11 cellular contexts compared by ENCODE assay signal in the genomic region with DNA sequence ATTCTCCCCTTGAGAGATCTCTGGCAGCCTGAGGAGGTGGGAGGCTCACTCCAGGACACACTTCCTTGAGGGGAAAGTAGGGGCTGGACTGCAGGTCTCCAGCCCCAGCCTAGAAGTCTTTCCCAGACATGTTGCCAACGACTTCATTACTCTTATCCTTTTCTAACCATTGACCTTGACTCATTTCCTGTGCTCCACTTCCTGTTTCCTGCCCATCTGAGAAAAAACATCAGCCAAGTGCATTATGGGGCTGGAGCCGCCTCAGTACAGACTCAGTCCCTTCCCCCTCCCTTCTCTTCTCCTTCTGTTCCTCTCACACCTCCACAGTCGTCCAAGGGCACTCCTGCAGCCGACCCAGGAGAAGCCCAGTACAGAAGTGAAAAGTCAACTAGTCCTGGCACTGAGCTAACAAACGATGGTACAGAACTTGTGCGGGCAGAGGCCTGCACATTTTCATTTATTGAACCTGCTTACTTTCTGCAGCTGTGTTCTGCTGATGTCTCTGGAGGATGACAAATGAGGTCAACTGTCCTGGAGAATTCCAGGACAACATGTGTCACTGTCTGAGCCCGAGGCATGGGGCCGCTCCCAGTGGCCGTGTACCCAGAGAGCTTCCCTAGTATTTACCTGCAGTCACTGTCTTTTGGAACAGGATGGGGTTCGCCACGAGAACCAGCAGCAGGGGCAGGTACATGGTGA. TPM values are rescaled to one million over a fixed set of nuclear protein-coding genes. Genes with fewer than 3 reads are reported as not detected.
A peak's percentile ranks its signal among the peaks of the same experiment; 100 is the strongest.
DNase-seq lines count a peak whose midpoint lies in the region; ATAC-seq, FAIRE-seq and TF ChIP-seq lines count a peak whose summit lies in the region.
"Had no signal": no experiment of that assay in that cellular context is flagged by ENCODE, and none has a peak within 500 bp of the region (broad histone marks: within the 10 kb centered on the region; RNA-seq: fewer than 3 reads in every experiment).

No MANE protein-coding gene starts in this region.

- H3K4me3 Mint-ChIP-seq in activated naive CD4-positive, alpha-beta T cell treated with anti-CD3 and anti-CD28 coated beads for 36 hours = no peak overlapping the region

- no peaks in the 10 kb centered on the region for H3K27me3 ChIP-seq in smooth muscle cell (ENCODE audit: low read depth)

- no peak for TF ChIP-seq POLR2A in H54 (IDR thresholded peaks at IDR 0.05; ENCODE audit: low read depth, low read length)

- peak overlapping the region; percentile 46 for H3K27ac Mint-ChIP-seq in activated naive CD4-positive, alpha-beta T cell treated with anti-CD3 and anti-CD28 coated beads for 36 hours
- peak overlapping the region in 1 of 2 donors; percentile 79 for H3K27ac Mint-ChIP-seq in activated naive CD4-positive, alpha-beta T cell treated with anti-CD3 and anti-CD28 coated beads, Interleukin-2, amount 50 U/mL, for 72 hours

- peak overlapping the region; percentile 25 for H3K4me2 ChIP-seq in smooth muscle cell

- no peaks in the 10 kb centered on the region for H3K9me3 ChIP-seq in smooth muscle cell (replicated peaks; ENCODE audit: low read depth)

- no peak overlapping the region for H3K4me3 ChIP-seq in smooth muscle cell

- H3K9me3 Mint-ChIP-seq in activated naive CD4-positive, alpha-beta T cell treated with anti-CD3 and anti-CD28 coated beads for 36 hours = peaks cover 4% of the 10 kb centered on the region
- H3K9me3 Mint-ChIP-seq in activated naive CD4-positive, alpha-beta T cell treated with anti-CD3 and anti-CD28 coated beads, Interleukin-2, amount 50 U/mL, for 72 hours = peaks cover 6 to 9% of the 10 kb centered on the region in 2 donors

- H2AFZ ChIP-seq in smooth muscle cell (ENCODE audit: low read depth) = no peak overlapping the region

- no peak for TF ChIP-seq CTCF in smooth muscle cell (IDR thresholded peaks at IDR 0.05; ENCODE audit: borderline replicate concordance, insufficient read depth, poor library complexity, severe bottlenecking)

- H3K27ac ChIP-seq in smooth muscle cell (ENCODE audit: low read depth) = peak overlapping the region; percentile 96

- no peaks in the 10 kb centered on the region for H4K20me1 ChIP-seq in smooth muscle cell (ENCODE audit: low read depth)

- no peaks in the 10 kb centered on the region for H3F3A ChIP-seq in smooth muscle cell (ENCODE audit: low read depth)

- H3K36me3 Mint-ChIP-seq in activated naive CD4-positive, alpha-beta T cell treated with anti-CD3 and anti-CD28 coated beads for 36 hours (ENCODE audit: low read depth) = peaks cover 6% of the 10 kb centered on the region
- H3K36me3 Mint-ChIP-seq in activated naive CD4-positive, alpha-beta T cell treated with anti-CD3 and anti-CD28 coated beads, Interleukin-2, amount 50 U/mL, for 72 hours = peaks cover 9% of the 10 kb centered on the region in 2 donors

- ATAC-seq in activated naive CD4-positive, alpha-beta T cell treated with anti-CD3 and anti-CD28 coated beads, Interleukin-2, amount 50 U/mL, for 72 hours = no peak
- peak; percentile 53 for ATAC-seq in left ventricle myocardium superior
- ATAC-seq in GM18870 (IDR thresholded peaks at IDR 0.05; ENCODE audit: unreplicated experiment) = no peak

- no peak for FAIRE-seq in H54 (lab: Jason Lieb, UNC)

- WGBS in smooth muscle cell (ENCODE audit: low lambda C conversion rate) = 47% methylated on average over 11 of the region's 11 CpGs

- H3K36me3 ChIP-seq in smooth muscle cell (ENCODE audit: low read depth) = no peaks in the 10 kb centered on the region

- CTCF ChIA-PET in activated naive CD4-positive, alpha-beta T cell treated with anti-CD3 and anti-CD28 coated beads for 36 hours (lab: Charles Lee) = no interaction called here

- peaks cover 16% of the 10 kb centered on the region for H3K4me1 Mint-ChIP-seq in activated naive CD4-positive, alpha-beta T cell treated with anti-CD3 and anti-CD28 coated beads for 36 hours (ENCODE audit: low read depth)

- no peaks in the 10 kb centered on the region for H3K27me3 Mint-ChIP-seq in activated naive CD4-positive, alpha-beta T cell treated with anti-CD3 and anti-CD28 coated beads for 36 hours (ENCODE audit: low read depth)

- no peaks in the 10 kb centered on the region for H3K79me2 ChIP-seq in smooth muscle cell (ENCODE audit: low read depth)

- H3K9ac ChIP-seq in smooth muscle cell (ENCODE audit: low read depth) = peak overlapping the region; percentile 90

- peaks cover 6% of the 10 kb centered on the region for H3K4me1 ChIP-seq in smooth muscle cell (ENCODE audit: low read depth)

- intact Hi-C loops in activated naive CD4-positive, alpha-beta T cell treated with anti-CD3 and anti-CD28 coated beads for 36 hours (cut with micrococcal nuclease) = no loop called here
- intact Hi-C loops in left ventricle myocardium superior (cut with micrococcal nuclease) = no loop called here

- peak; percentile 9 for DNase-seq in activated naive CD4-positive, alpha-beta T cell treated with anti-CD3 and anti-CD28 coated beads for 36 hours
- DNase-seq in activated naive CD4-positive, alpha-beta T cell treated with anti-CD3 and anti-CD28 coated beads, Interleukin-2, amount 50 U/mL, for 72 hours (ENCODE audit: low spot score in 2 of 2) = no peak
- DNase-seq in UCSD-AML1 (lab: John Stamatoyannopoulos, UW; ENCODE audit: unreplicated experiment) (peak; percentile 41), left ventricle myocardium superior (no peak), smooth muscle cell (lab: John Stamatoyannopoulos, UW; ENCODE audit: unreplicated experiment) (no peak), H54 (ENCODE audit: insufficient read length, low spot score) (no peak)
- DNase-seq in stimulated activated CD4-positive, alpha-beta T cell treated with anti-CD3 and anti-CD28 coated beads, Interleukin-2, amount 100 ng/mL, for 24 hours = no peak
- DNase-seq: activated T-cell treated with anti-CD3 and anti-CD28 coated beads for 4 hours, erythroblast, nucleus accumbens had no signal

RNA-seq across cellular contexts. Expression of gene GPR143, which starts 20.1 kb away (rescaled TPM):
- total RNA-seq in activated naive CD4-positive, alpha-beta T cell treated with anti-CD3 and anti-CD28 coated beads for 36 hours = not detected
- total RNA-seq in activated naive CD4-positive, alpha-beta T cell treated with anti-CD3 and anti-CD28 coated beads, Interleukin-2, amount 50 U/mL, for 72 hours = not detected
- total RNA-seq in left ventricle myocardium superior = not detected
- total RNA-seq in smooth muscle cell = 0.72 and 2.4 TPM in 2 replicates
- 1.4 and 5.6 TPM in 2 replicates for polyA plus RNA-seq in smooth muscle cell

RNA-seq across cellular contexts. Expression of gene SHROOM2, which starts 40.7 kb away (rescaled TPM):
- total RNA-seq in activated naive CD4-positive, alpha-beta T cell treated with anti-CD3 and anti-CD28 coated beads for 36 hours = not detected
- not detected for total RNA-seq in activated naive CD4-positive, alpha-beta T cell treated with anti-CD3 and anti-CD28 coated beads, Interleukin-2, amount 50 U/mL, for 72 hours
- total RNA-seq in left ventricle myocardium superior (1.1 TPM), smooth muscle cell (6.7 and 8.9 TPM in 2 replicates)
- polyA plus RNA-seq in smooth muscle cell = 4.4 and 5.5 TPM in 2 replicates

Comparison
In these comparisons a context has a peak if more than half of its experiments do, and no peak if none do; other contexts are left out.
1. DNase-seq: peak in activated naive CD4-positive, alpha-beta T cell treated with anti-CD3 and anti-CD28 coated beads for 36 hours (single experiment) and UCSD-AML1 (single experiment); none in activated naive CD4-positive, alpha-beta T cell treated with anti-CD3 and anti-CD28 coated beads, Interleukin-2, amount 50 U/mL, for 72 hours (0 of 2), left ventricle myocardium superior (single experiment), smooth muscle cell (single experiment), stimulated activated CD4-positive, alpha-beta T cell treated with anti-CD3 and anti-CD28 coated beads, Interleukin-2, amount 100 ng/mL, for 24 hours (0 of 2) and H54 (single experiment).